ENCODE assay signal across 16 cellular contexts in the genomic region with DNA sequence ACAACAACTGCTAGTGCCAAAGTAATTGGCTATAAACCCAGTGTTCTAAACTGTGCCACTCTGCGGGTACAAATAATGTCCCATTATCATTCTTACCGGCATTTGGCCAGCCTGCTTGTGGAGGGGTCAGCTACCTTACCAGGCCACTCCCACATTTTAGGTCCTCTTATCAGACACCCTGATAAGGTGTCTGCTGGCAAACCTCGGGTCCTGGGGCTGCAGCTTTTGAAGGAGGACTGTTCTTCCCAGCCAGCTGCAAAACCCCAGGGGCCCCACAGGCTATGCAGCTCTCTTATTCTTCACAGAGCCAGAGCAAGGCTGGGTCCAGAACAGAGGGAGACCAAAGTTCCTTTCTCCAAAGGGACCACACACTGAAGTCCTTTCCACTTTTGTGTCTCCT.
A peak's percentile ranks its signal among the peaks of the same experiment; 100 is the strongest.
DNase-seq lines count a peak whose midpoint lies in the region; ATAC-seq and TF ChIP-seq lines count a peak whose summit lies in the region.
"Had no signal": no experiment of that assay in that cellular context is flagged by ENCODE, and none has a peak within 500 bp of the region (broad histone marks: within the 10 kb centered on the region; RNA-seq: fewer than 3 reads in every experiment).

No MANE protein-coding gene starts in this region.

- H3K4me3 ChIP-seq in left ventricle myocardium inferior = no peak overlapping the region
- H3K4me3 ChIP-seq in IMR-90 (ENCODE audit: insufficient read depth, low read depth, low read length) = no peak overlapping the region
- H3K4me3 ChIP-seq in WERI-Rb-1 (ENCODE audit: low read depth, low read length) = no peak overlapping the region
- H3K4me3 ChIP-seq: BLaER1 treated with 17β-estradiol and CSF1 and Interleukin-3, amounts not matched to agents 10 nM and 100 nM had no signal

- H3K36me3 ChIP-seq in left ventricle myocardium inferior (no peaks in the 10 kb centered on the region), IMR-90 (ENCODE audit: control insufficient read depth, insufficient read depth, low read length) (peaks cover 6% of the 10 kb centered on the region), WERI-Rb-1 (no peaks in the 10 kb centered on the region)

- H2BK5ac ChIP-seq in IMR-90 (ENCODE audit: low read depth, low read length, poor library complexity, severe bottlenecking) = no peak overlapping the region

- TF ChIP-seq POLR2A in IMR-90 (IDR thresholded peaks at IDR 0.05; ENCODE audit: low read depth, low read length) = no peak

- TF ChIP-seq CTCF in left ventricle myocardium inferior (IDR thresholded peaks at IDR 0.05; ENCODE audit: borderline replicate concordance) (no peak), IMR-90 (conservative IDR thresholded peaks at IDR 0.05; ENCODE audit: low read depth, low read length) (no peak), WERI-Rb-1 (IDR thresholded peaks at IDR 0.05; ENCODE audit: low read depth, low read length) (no peak)

- dilution Hi-C loops in IMR-90 (cut with HindIII; ENCODE audit: low sequenced_read_pairs, unreplicated experiment) = no loop called here

- DNase-seq in Right ventricle myocardium inferior (ENCODE audit: missing footprints) (no peak), left ventricle myocardium inferior (no peak), IMR-90 (no peak), left ventricle myocardium superior (no peak), naive B cell (no peak), WERI-Rb-1 (no peak)
- DNase-seq in stimulated activated CD4-positive, alpha-beta T cell treated with anti-CD3 and anti-CD28 coated beads, Interleukin-2, amount 100 ng/mL, for 24 hours = no peak
- DNase-seq: 8988T; CD4-positive, CD25-positive, alpha-beta regulatory T cell; DMS53; GOT3; HCEC 1CT; HFFc6 had no signal

- H3K4ac ChIP-seq in IMR-90 (ENCODE audit: low read depth, low read length) = no peak overlapping the region

- peak overlapping the region in 4 of 6 donors; percentile 37 to 94 (median 50) for H3K27ac Mint-ChIP-seq in naive B cell
- H3K27ac Mint-ChIP-seq: CD4-positive, CD25-positive, alpha-beta regulatory T cell; HFFc6 had no signal

- CTCF ChIA-PET in IMR-90 (lab: Yijun Ruan, JAX) = interaction anchor here (0.9 kb wide), 1 partner anchor 23 kb away, joined by 3 read pairs; no protein-coding TSS in a partner anchor

- in situ Hi-C loops in IMR-90 (cut with MboI; ENCODE audit: low sequenced_read_pairs) = no loop called here

- no peaks in the 10 kb centered on the region for H3K79me1 ChIP-seq in IMR-90 (ENCODE audit: low read depth in 1 of 2, low read length in 2 of 2)

- no peaks in the 10 kb centered on the region for H3K9me3 ChIP-seq in left ventricle myocardium inferior (replicated peaks)
- no peaks in the 10 kb centered on the region for H3K9me3 ChIP-seq in IMR-90 (ENCODE audit: control insufficient read depth, insufficient read depth, low read length)
- no peaks in the 10 kb centered on the region for H3K9me3 ChIP-seq in WERI-Rb-1 (ENCODE audit: severe bottlenecking)

- H4K91ac ChIP-seq in IMR-90 (ENCODE audit: insufficient read depth, low read depth, low read length) = no peak overlapping the region

- no peak overlapping the region for H3K9ac ChIP-seq in IMR-90 (ENCODE audit: low read depth, low read length)
- H3K9ac ChIP-seq: BLaER1 treated with 17β-estradiol and CSF1 and Interleukin-3, amounts not matched to agents 10 nM and 100 nM had no signal

- H3K4me1 Mint-ChIP-seq in naive B cell = peaks cover 0 to 5% (median 0%) of the 10 kb centered on the region in 3 donors

- H3K27ac ChIP-seq in left ventricle myocardium inferior (replicated peaks) (no peak overlapping the region), IMR-90 (ENCODE audit: insufficient read depth, low read length) (no peak overlapping the region), WERI-Rb-1 (no peak overlapping the region)
- H3K27ac ChIP-seq: BLaER1 treated with 17β-estradiol and CSF1 and Interleukin-3, amounts not matched to agents 10 nM and 100 nM had no signal

- peaks cover 30 to 39% of the 10 kb centered on the region in 2 donors for H3K36me3 Mint-ChIP-seq in naive B cell

- no peaks in the 10 kb centered on the region for H4K20me1 ChIP-seq in IMR-90 (ENCODE audit: insufficient read depth, low read length)
- H4K20me1 ChIP-seq: BLaER1 treated with 17β-estradiol and CSF1 and Interleukin-3, amounts not matched to agents 10 nM and 100 nM had no signal

- H3K23ac ChIP-seq in IMR-90 (ENCODE audit: low read depth, low read length) = no peak overlapping the region

- 0 out of 2 replicates have a peak overlapping the region, but pooled peaks have one; percentile 44 for H2AK5ac ChIP-seq in IMR-90 (ENCODE audit: low read depth, low read length)

- no peak overlapping the region for H3K4me2 ChIP-seq in IMR-90 (ENCODE audit: low read depth, low read length)
- H3K4me2 ChIP-seq: BLaER1 treated with 17β-estradiol and CSF1 and Interleukin-3, amounts not matched to agents 10 nM and 100 nM had no signal

- peaks cover 0 to 3% (median 2%) of the 10 kb centered on the region in 7 donors for H3K9me3 Mint-ChIP-seq in naive B cell
- H3K9me3 Mint-ChIP-seq: CD4-positive, CD25-positive, alpha-beta regulatory T cell; HFFc6 had no signal

- no peak overlapping the region for H2BK20ac ChIP-seq in IMR-90 (ENCODE audit: low read depth, low read length)

- no peaks in the 10 kb centered on the region for H3K9me1 ChIP-seq in IMR-90 (ENCODE audit: insufficient read depth, low read length)

- intact Hi-C loops in Right ventricle myocardium inferior (cut with DNase I) (no loop called here), left ventricle myocardium inferior (cut with micrococcal nuclease) (no loop called here), IMR-90 (cut with micrococcal nuclease) (no loop called here), left ventricle myocardium superior (cut with micrococcal nuclease) (no loop called here)

- POLR2A ChIA-PET in IMR-90 (lab: Charles Lee; ENCODE audit: unreplicated experiment) = no interaction called here

- H3K18ac ChIP-seq in IMR-90 (ENCODE audit: low read depth, low read length) = no peak overlapping the region

- H2AK9ac ChIP-seq in IMR-90 (replicated peaks; ENCODE audit: low read depth, low read length, poor library complexity) = no peak overlapping the region

- no CpG with 5 or more reads among the region's 3 CpGs for WGBS in IMR-90 (ENCODE audit: extremely low coverage in 2 of 2, insufficient read length in 1 of 2), 2 experiments

- H3K27me3 Mint-ChIP-seq in naive B cell = no peaks in the 10 kb centered on the region
- H3K27me3 Mint-ChIP-seq: CD4-positive, CD25-positive, alpha-beta regulatory T cell had no signal

- no peak overlapping the region for H2AFZ ChIP-seq in IMR-90 (replicated peaks; ENCODE audit: low read length, poor library complexity)

- H3K27me3 ChIP-seq in left ventricle myocardium inferior (ENCODE audit: low read depth) (no peaks in the 10 kb centered on the region), IMR-90 (ENCODE audit: control insufficient read depth, insufficient read depth, low read length) (no peaks in the 10 kb centered on the region), WERI-Rb-1 (ENCODE audit: insufficient read depth, low read depth, severe bottlenecking) (no peaks in the 10 kb centered on the region)
- H3K27me3 ChIP-seq: BLaER1 treated with 17β-estradiol and CSF1 and Interleukin-3, amounts not matched to agents 10 nM and 100 nM had no signal

- H3K4me1 ChIP-seq in left ventricle myocardium inferior (peaks cover 10% of the 10 kb centered on the region), IMR-90 (ENCODE audit: control insufficient read depth, insufficient read depth, low read length) (no peaks in the 10 kb centered on the region)

- no peak overlapping the region for H3K4me3 Mint-ChIP-seq in naive B cell
- H3K4me3 Mint-ChIP-seq: CD4-positive, CD25-positive, alpha-beta regulatory T cell; HFFc6 had no signal

- no peak overlapping the region for H2BK120ac ChIP-seq in IMR-90 (ENCODE audit: low read depth, low read length)

- no TSS peak for BruUV-seq in IMR-90 (replicated peaks; lab: Mats Ljungman, UMichigan)

- H4K8ac ChIP-seq in IMR-90 (ENCODE audit: low read depth in 2 of 2, low read length in 2 of 2) = no peak overlapping the region

- no peak for TF ChIP-seq RAD21 in IMR-90 (IDR thresholded peaks at IDR 0.05; ENCODE audit: low read length)

- no peak overlapping the region for H4K5ac ChIP-seq in IMR-90 (ENCODE audit: low read depth, low read length)

- ATAC-seq in Right ventricle myocardium inferior (peak; percentile 48), IMR-90 (ENCODE audit: low read depth) (no peak), left ventricle myocardium superior (peak; percentile 74), naive B cell (ENCODE audit: low read depth in 2 of 2) (no peak), HG03442 (IDR thresholded peaks at IDR 0.05; ENCODE audit: unreplicated experiment) (no peak)
- ATAC-seq: HepG2 had no signal

- H3K14ac ChIP-seq in IMR-90 (replicated peaks; ENCODE audit: low read depth, low read length) = no peak overlapping the region

- H3K56ac ChIP-seq in IMR-90 (ENCODE audit: extremely low read depth, insufficient read depth, low read length) = no peak overlapping the region

- no peak overlapping the region for H2BK15ac ChIP-seq in IMR-90 (ENCODE audit: low read depth, low read length)

TF ChIP-seq in IMR-90, 13 proteins besides CTCF, POLR2A, EP300 and RAD21 (continues in another document):
- TF ChIP-seq MAFK (IDR thresholded peaks at IDR 0.05; ENCODE audit: low read depth, low read length) (no peak), USF2 (IDR thresholded peaks at IDR 0.05; ENCODE audit: low read depth, low read length) (no peak), ELK1 (IDR thresholded peaks at IDR 0.05; ENCODE audit: borderline replicate concordance, low read depth, low read length) (no peak), RFX5 (IDR thresholded peaks at IDR 0.05; ENCODE audit: low read depth, low read length) (no peak), NFE2L2 (IDR thresholded peaks at IDR 0.05; ENCODE audit: low read depth, low read length) (no peak), FOS (IDR thresholded peaks at IDR 0.05; ENCODE audit: low read depth, low read length) (no peak), CEBPB (IDR thresholded peaks at IDR 0.05; ENCODE audit: low read depth, low read length) (no peak), BHLHE40 (IDR thresholded peaks at IDR 0.05; ENCODE audit: low read depth, low read length) (no peak)

Comparison
In these comparisons a context has a peak if more than half of its experiments do, and no peak if none do; other contexts are left out.
1. ATAC-seq: peak in Right ventricle myocardium inferior (single experiment) and left ventricle myocardium superior (single experiment); none in IMR-90 (single experiment), naive B cell (0 of 2) and HG03442 (single experiment).